In genomic region chr9:125696106-125696647, GRCh38 we compare ENCODE assay signal across 1 cellular context.
TF ChIP-seq lines count a peak whose summit lies in the region.

No MANE protein-coding gene starts in this region.

TF ChIP-seq in H1, 55 proteins besides CTCF, POLR2A, EP300 and RAD21:
- no peak for TF ChIP-seq TBP (IDR thresholded peaks at IDR 0.05; ENCODE audit: low read depth, low read length)
- no peak for TF ChIP-seq CBX8 (IDR thresholded peaks at IDR 0.05; ENCODE audit: borderline replicate concordance, low read depth, low read length)
- TF ChIP-seq TCF12 (IDR thresholded peaks at IDR 0.05; ENCODE audit: low read depth, low read length), result no peak
- no peak for TF ChIP-seq HDAC6 (IDR thresholded peaks at IDR 0.05; ENCODE audit: low read depth, low read length)
- TF ChIP-seq HDAC2 (IDR thresholded peaks at IDR 0.05; ENCODE audit: borderline replicate concordance in 1 of 2, low read depth in 2 of 2, low read length in 2 of 2), result no peak
- no peak for TF ChIP-seq KDM5A (IDR thresholded peaks at IDR 0.05; ENCODE audit: low read length)
- no peak for TF ChIP-seq MAX (IDR thresholded peaks at IDR 0.05)
- TF ChIP-seq RFX5 (IDR thresholded peaks at IDR 0.05; ENCODE audit: borderline replicate concordance, low read depth, low read length), result no peak
- no peak for TF ChIP-seq E2F6 (IDR thresholded peaks at IDR 0.05)
- no peak for TF ChIP-seq RXRA (IDR thresholded peaks at IDR 0.05; ENCODE audit: insufficient read depth, low read depth, low read length)
- no peak for TF ChIP-seq ASH2L (IDR thresholded peaks at IDR 0.05; ENCODE audit: low read length)
- TF ChIP-seq YY1 (IDR thresholded peaks at IDR 0.05; ENCODE audit: low read depth, low read length), result no peak
- no peak for TF ChIP-seq BCL11A (IDR thresholded peaks at IDR 0.05; ENCODE audit: low read depth in 2 of 2, low read length in 2 of 2)
- TF ChIP-seq POLR2AphosphoS5 (IDR thresholded peaks at IDR 0.05; ENCODE audit: low read depth, low read length), result no peak
- no peak for TF ChIP-seq KDM1A (IDR thresholded peaks at IDR 0.05; ENCODE audit: borderline replicate concordance, low read length)
- TF ChIP-seq SP1 (IDR thresholded peaks at IDR 0.05; ENCODE audit: low read depth, low read length), result no peak
